Comparison of ENCODE assay signal across 1 cellular context in the genomic region with DNA sequence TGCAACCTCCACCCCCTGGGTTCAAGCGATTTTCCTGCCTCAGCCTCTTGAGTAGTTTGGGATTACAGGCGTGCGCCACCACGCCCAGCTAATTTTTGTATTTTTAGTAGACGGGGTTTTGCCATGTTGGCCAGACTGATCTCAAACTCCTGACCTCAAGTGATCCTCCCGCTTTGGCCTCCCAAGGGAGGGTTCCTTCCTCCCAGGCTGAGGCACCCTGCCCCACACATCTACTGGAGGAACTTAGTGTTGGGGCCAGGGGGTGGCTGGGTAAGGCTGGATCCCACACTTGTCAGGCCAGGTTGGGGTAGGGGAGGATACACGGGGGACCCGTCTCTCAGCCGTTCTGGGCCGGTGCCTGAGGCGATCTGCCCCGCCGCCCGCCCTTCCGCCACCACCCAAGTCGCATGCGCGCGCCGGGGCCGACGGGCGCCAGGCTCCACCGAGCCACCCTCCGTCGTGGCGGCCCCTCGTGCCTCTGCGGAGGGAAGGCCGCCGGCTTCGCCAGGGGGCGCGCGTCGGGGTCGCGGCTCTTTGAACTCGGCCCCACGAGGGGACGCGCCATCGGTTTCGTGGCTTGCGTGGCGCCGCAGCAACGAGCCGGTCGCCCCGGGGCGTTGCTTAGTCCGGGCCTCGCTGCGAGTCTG.
TF ChIP-seq lines count a peak whose summit lies in the region.

No MANE protein-coding gene starts in this region.

TF ChIP-seq in GM12878, 131 proteins besides CTCF, POLR2A, EP300 and RAD21 (continues in another document):
- TF ChIP-seq SUPT20H (IDR thresholded peaks at IDR 0.05; ENCODE audit: borderline replicate concordance, control insufficient read depth, low read depth, low read length) (no peak), ATF7 (IDR thresholded peaks at IDR 0.05; ENCODE audit: low read depth) (no peak), KAT2A (conservative IDR thresholded peaks at IDR 0.05; ENCODE audit: control insufficient read depth, low read depth, low read length) (no peak), ZNF622 (IDR thresholded peaks at IDR 0.05) (no peak), POU2F2 (IDR thresholded peaks at IDR 0.05; ENCODE audit: borderline replicate concordance, low read depth, low read length) (no peak), POLR2AphosphoS5 (IDR thresholded peaks at IDR 0.05; ENCODE audit: low read length) (peak; percentile 14; the same call in 1 of the 2 replicates), MYB (IDR thresholded peaks at IDR 0.05; ENCODE audit: borderline replicate concordance, low read depth, low read length) (no peak), WRNIP1 (IDR thresholded peaks at IDR 0.05; ENCODE audit: borderline replicate concordance, low read depth, low read length) (no peak), RELB (IDR thresholded peaks at IDR 0.05; ENCODE audit: low read depth) (peak; percentile 47), DPF2 (IDR thresholded peaks at IDR 0.05) (peak; percentile 14), SREBF1 (IDR thresholded peaks at IDR 0.05; ENCODE audit: low read length) (no peak), NFIC (IDR thresholded peaks at IDR 0.05; ENCODE audit: low read depth, low read length) (no peak), PBX3 (IDR thresholded peaks at IDR 0.05; ENCODE audit: insufficient replicate concordance, low read depth, low read length) (no peak), BRCA1 (IDR thresholded peaks at IDR 0.05; ENCODE audit: low read depth, low read length) (no peak), PKNOX1 (IDR thresholded peaks at IDR 0.05) (no peak), RBBP5 (conservative IDR thresholded peaks at IDR 0.05) (no peak), PAX5 (IDR thresholded peaks at IDR 0.05; ENCODE audit: borderline replicate concordance, low read depth, low read length) (no peak), RB1 (IDR thresholded peaks at IDR 0.05; ENCODE audit: borderline replicate concordance) (peak; percentile 77; the same call in 1 of the 2 replicates), ZBTB4 (CRISPR knock-in tag; IDR thresholded peaks at IDR 0.05) (peak; percentile 67; the same call in 1 of the 2 replicates), CBFB (IDR thresholded peaks at IDR 0.05; ENCODE audit: low read depth) (no peak), USF2 (IDR thresholded peaks at IDR 0.05; ENCODE audit: borderline replicate concordance, low read depth, low read length) (no peak), HDAC2 (IDR thresholded peaks at IDR 0.05) (no peak), HCFC1 (IDR thresholded peaks at IDR 0.05; ENCODE audit: low read length) (no peak), FOS (IDR thresholded peaks at IDR 0.05; ENCODE audit: borderline replicate concordance, extremely low read depth, insufficient read length) (no peak), CBX5 (IDR thresholded peaks at IDR 0.05; ENCODE audit: low read depth) (no peak), JUND (IDR thresholded peaks at IDR 0.05; ENCODE audit: low read depth, low read length) (no peak), SIX5 (IDR thresholded peaks at IDR 0.05; ENCODE audit: low read depth, low read length, severe bottlenecking) (no peak), MTA3 (IDR thresholded peaks at IDR 0.05; ENCODE audit: borderline replicate concordance, low read length) (no peak), ZNF24 (IDR thresholded peaks at IDR 0.05) (0 out of 2 replicates have a peak, but pooled peaks have one; percentile 4), RFX5 (IDR thresholded peaks at IDR 0.05; ENCODE audit: low read depth, low read length) (no peak), ATF3 (IDR thresholded peaks at IDR 0.05; ENCODE audit: borderline replicate concordance, extremely low read depth, low read depth, low read length) (no peak), CREM (IDR thresholded peaks at IDR 0.05; ENCODE audit: low read depth) (no peak), HDAC6 (IDR thresholded peaks at IDR 0.05; ENCODE audit: unreplicated experiment) (no peak), GATAD2B (conservative IDR thresholded peaks at IDR 0.05; ENCODE audit: low read depth) (peak; percentile 97; the same call in 1 of the 2 replicates), PML (IDR thresholded peaks at IDR 0.05; ENCODE audit: low read length) (no peak), EZH2 (IDR thresholded peaks at IDR 0.05; ENCODE audit: borderline replicate concordance, control insufficient read depth, low read depth, low read length) (no peak), E4F1 (IDR thresholded peaks at IDR 0.05; ENCODE audit: borderline replicate concordance, partially characterized antibody) (no peak), CHD4 (IDR thresholded peaks at IDR 0.05) (no peak), CREB1 (IDR thresholded peaks at IDR 0.05; ENCODE audit: low read depth) (no peak), ZNF274 (IDR thresholded peaks at IDR 0.05; ENCODE audit: insufficient read depth, insufficient read length) (no peak), LARP7 (IDR thresholded peaks at IDR 0.05) (peak; percentile 100; the same call in 1 of the 2 replicates), ZNF207 (IDR thresholded peaks at IDR 0.05; ENCODE audit: borderline replicate concordance) (no peak; the same call in 1 of the 2 replicates), KLF5 (IDR thresholded peaks at IDR 0.05; ENCODE audit: partially characterized antibody) (peak; percentile 41), TAF1 (IDR thresholded peaks at IDR 0.05; ENCODE audit: borderline replicate concordance, low read depth, low read length) (peak; percentile 36; the same call in 1 of the 2 replicates), NRF1 (conservative IDR thresholded peaks at IDR 0.05; ENCODE audit: low read depth, low read length) (peak; percentile 37; the same call in 1 of the 2 replicates), ZNF217 (IDR thresholded peaks at IDR 0.05) (no peak), FOXM1 (IDR thresholded peaks at IDR 0.05; ENCODE audit: low read depth, low read length) (no peak), NBN (IDR thresholded peaks at IDR 0.05) (0 out of 2 replicates have a peak, but pooled peaks have one; percentile 49)
- TF ChIP-seq, protein P1, sequence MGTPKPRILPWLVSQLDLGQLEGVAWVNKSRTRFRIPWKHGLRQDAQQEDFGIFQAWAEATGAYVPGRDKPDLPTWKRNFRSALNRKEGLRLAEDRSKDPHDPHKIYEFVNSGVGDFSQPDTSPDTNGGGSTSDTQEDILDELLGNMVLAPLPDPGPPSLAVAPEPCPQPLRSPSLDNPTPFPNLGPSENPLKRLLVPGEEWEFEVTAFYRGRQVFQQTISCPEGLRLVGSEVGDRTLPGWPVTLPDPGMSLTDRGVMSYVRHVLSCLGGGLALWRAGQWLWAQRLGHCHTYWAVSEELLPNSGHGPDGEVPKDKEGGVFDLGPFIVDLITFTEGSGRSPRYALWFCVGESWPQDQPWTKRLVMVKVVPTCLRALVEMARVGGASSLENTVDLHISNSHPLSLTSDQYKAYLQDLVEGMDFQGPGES (IDR thresholded peaks at IDR 0.05), result no peak
- TF ChIP-seq, protein P2, sequence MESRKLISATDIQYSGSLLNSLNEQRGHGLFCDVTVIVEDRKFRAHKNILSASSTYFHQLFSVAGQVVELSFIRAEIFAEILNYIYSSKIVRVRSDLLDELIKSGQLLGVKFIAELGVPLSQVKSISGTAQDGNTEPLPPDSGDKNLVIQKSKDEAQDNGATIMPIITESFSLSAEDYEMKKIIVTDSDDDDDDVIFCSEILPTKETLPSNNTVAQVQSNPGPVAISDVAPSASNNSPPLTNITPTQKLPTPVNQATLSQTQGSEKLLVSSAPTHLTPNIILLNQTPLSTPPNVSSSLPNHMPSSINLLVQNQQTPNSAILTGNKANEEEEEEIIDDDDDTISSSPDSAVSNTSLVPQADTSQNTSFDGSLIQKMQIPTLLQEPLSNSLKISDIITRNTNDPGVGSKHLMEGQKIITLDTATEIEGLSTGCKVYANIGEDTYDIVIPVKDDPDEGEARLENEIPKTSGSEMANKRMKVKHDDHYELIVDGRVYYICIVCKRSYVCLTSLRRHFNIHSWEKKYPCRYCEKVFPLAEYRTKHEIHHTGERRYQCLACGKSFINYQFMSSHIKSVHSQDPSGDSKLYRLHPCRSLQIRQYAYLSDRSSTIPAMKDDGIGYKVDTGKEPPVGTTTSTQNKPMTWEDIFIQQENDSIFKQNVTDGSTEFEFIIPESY (IDR thresholded peaks at IDR 0.05), result no peak
- TF ChIP-seq, protein P3, sequence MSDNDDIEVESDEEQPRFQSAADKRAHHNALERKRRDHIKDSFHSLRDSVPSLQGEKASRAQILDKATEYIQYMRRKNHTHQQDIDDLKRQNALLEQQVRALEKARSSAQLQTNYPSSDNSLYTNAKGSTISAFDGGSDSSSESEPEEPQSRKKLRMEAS (IDR thresholded peaks at IDR 0.05; ENCODE audit: low read depth, low read length), result peak; percentile 73
